1 cellular context compared by ENCODE assay signal in the genomic region with DNA sequence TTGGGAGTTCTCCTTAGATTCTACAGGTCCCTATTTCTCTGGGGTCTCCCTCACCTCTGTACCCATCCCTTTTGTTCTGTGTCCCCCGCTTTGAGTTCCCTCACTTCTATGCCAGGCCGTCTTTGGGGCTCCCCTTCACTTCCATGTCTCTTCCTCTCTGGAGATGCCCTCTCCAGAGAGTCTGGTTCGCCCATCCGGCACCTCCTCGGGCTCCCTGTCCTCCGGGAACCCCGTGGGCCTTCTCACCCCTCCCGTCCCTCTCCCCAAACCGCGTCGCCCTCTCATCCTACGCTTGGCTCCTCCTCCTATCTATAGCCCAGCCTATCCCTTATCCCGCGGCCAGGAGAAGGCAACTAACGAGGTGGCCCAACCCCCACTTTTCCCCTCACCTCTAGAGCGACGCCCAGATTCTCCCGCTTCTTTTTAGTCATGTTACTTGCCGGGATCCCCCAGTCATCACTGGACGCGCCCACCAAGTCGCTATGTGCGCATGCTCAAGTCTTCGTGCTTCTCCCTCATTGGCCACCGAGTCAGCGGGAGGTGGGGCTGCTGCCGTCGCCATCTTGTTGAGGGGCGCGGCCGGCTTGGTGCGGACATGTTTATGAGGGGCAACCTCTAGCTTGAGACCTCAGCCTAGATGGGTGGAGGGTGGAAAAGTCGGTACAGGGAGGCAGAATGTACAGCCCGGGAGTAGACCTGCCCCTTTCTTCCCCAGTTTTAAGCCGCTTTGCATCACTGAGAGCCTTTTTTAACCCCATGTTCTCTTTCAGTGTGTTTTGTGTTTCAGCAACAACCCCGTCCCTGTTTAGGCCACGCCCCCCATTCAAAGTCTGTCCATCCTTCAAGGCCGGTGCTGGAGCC.
TF ChIP-seq lines count a peak whose summit lies in the region.

Gene CCDC167, minus strand, starts transcription at position 461 of the 861 bp plus-strand sequence. Its CDS starts 30 bp downstream, at position 431.

TF ChIP-seq in WTC11, 78 proteins besides CTCF, POLR2A, EP300 and RAD21 (continued from another document and continues in another):
- TF ChIP-seq ZNF532 (CRISPR knock-in tag; IDR thresholded peaks at IDR 0.05; ENCODE audit: borderline replicate concordance) (no peak), CDX4 (CRISPR knock-in tag; IDR thresholded peaks at IDR 0.05; ENCODE audit: borderline replicate concordance) (no peak), CREM (CRISPR knock-in tag; IDR thresholded peaks at IDR 0.05) (no peak; the same call in 1 of the 2 replicates), FOXJ3 (CRISPR knock-in tag; IDR thresholded peaks at IDR 0.05; ENCODE audit: borderline replicate concordance) (no peak), E2F5 (CRISPR knock-in tag; IDR thresholded peaks at IDR 0.05) (peak; percentile 94), JUN (CRISPR knock-in tag; IDR thresholded peaks at IDR 0.05) (no peak), FOXP1 (CRISPR knock-in tag; IDR thresholded peaks at IDR 0.05; ENCODE audit: borderline replicate concordance) (no peak), TCF7 (CRISPR knock-in tag; IDR thresholded peaks at IDR 0.05; ENCODE audit: low read depth) (no peak), RORB (CRISPR knock-in tag; IDR thresholded peaks at IDR 0.05) (no peak), ATF1 (CRISPR knock-in tag; IDR thresholded peaks at IDR 0.05) (no peak), EMX1 (CRISPR knock-in tag; IDR thresholded peaks at IDR 0.05) (no peak), ZNF317 (CRISPR knock-in tag; IDR thresholded peaks at IDR 0.05; ENCODE audit: borderline replicate concordance, low read depth) (no peak), ZMAT4 (CRISPR knock-in tag; IDR thresholded peaks at IDR 0.05) (0 out of 2 replicates have a peak, but pooled peaks have one; percentile 55), USF1 (CRISPR knock-in tag; IDR thresholded peaks at IDR 0.05) (peak; percentile 84), KAT7 (CRISPR knock-in tag; IDR thresholded peaks at IDR 0.05; ENCODE audit: borderline replicate concordance) (no peak), IRF2 (CRISPR knock-in tag; IDR thresholded peaks at IDR 0.05; ENCODE audit: borderline replicate concordance, low read depth) (no peak), ESRRA (CRISPR knock-in tag; IDR thresholded peaks at IDR 0.05; ENCODE audit: borderline replicate concordance) (no peak), ETV6 (CRISPR knock-in tag; IDR thresholded peaks at IDR 0.05) (0 out of 2 replicates have a peak, but pooled peaks have one; percentile 42), AFF4 (CRISPR knock-in tag; IDR thresholded peaks at IDR 0.05; ENCODE audit: borderline replicate concordance) (no peak), ZNF416 (CRISPR knock-in tag; IDR thresholded peaks at IDR 0.05) (no peak), HMGA2 (CRISPR knock-in tag; IDR thresholded peaks at IDR 0.05) (no peak), NR3C1 (CRISPR knock-in tag; conservative IDR thresholded peaks at IDR 0.05; ENCODE audit: low read depth) (no peak), SP1 (CRISPR knock-in tag; conservative IDR thresholded peaks at IDR 0.05) (peak; percentile 70), MXD4 (CRISPR knock-in tag; IDR thresholded peaks at IDR 0.05; ENCODE audit: borderline replicate concordance) (no peak)
- TF ChIP-seq, protein P1, sequence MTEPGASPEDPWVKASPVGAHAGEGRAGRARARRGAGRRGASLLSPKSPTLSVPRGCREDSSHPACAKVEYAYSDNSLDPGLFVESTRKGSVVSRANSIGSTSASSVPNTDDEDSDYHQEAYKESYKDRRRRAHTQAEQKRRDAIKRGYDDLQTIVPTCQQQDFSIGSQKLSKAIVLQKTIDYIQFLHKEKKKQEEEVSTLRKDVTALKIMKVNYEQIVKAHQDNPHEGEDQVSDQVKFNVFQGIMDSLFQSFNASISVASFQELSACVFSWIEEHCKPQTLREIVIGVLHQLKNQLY (CRISPR knock-in tag; IDR thresholded peaks at IDR 0.05), result no peak
- TF ChIP-seq, protein P2, sequence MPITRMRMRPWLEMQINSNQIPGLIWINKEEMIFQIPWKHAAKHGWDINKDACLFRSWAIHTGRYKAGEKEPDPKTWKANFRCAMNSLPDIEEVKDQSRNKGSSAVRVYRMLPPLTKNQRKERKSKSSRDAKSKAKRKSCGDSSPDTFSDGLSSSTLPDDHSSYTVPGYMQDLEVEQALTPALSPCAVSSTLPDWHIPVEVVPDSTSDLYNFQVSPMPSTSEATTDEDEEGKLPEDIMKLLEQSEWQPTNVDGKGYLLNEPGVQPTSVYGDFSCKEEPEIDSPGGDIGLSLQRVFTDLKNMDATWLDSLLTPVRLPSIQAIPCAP (CRISPR knock-in tag; IDR thresholded peaks at IDR 0.05), result no peak
- TF ChIP-seq, protein P3, sequence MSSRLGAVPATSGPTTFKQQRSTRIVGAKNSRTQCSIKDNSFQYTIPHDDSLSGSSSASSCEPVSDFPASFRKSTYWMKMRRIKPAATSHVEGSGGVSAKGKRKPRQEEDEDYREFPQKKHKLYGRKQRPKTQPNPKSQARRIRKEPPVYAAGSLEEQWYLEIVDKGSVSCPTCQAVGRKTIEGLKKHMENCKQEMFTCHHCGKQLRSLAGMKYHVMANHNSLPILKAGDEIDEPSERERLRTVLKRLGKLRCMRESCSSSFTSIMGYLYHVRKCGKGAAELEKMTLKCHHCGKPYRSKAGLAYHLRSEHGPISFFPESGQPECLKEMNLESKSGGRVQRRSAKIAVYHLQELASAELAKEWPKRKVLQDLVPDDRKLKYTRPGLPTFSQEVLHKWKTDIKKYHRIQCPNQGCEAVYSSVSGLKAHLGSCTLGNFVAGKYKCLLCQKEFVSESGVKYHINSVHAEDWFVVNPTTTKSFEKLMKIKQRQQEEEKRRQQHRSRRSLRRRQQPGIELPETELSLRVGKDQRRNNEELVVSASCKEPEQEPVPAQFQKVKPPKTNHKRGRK (CRISPR knock-in tag; IDR thresholded peaks at IDR 0.05; ENCODE audit: borderline replicate concordance), result no peak
- TF ChIP-seq, protein P4, sequence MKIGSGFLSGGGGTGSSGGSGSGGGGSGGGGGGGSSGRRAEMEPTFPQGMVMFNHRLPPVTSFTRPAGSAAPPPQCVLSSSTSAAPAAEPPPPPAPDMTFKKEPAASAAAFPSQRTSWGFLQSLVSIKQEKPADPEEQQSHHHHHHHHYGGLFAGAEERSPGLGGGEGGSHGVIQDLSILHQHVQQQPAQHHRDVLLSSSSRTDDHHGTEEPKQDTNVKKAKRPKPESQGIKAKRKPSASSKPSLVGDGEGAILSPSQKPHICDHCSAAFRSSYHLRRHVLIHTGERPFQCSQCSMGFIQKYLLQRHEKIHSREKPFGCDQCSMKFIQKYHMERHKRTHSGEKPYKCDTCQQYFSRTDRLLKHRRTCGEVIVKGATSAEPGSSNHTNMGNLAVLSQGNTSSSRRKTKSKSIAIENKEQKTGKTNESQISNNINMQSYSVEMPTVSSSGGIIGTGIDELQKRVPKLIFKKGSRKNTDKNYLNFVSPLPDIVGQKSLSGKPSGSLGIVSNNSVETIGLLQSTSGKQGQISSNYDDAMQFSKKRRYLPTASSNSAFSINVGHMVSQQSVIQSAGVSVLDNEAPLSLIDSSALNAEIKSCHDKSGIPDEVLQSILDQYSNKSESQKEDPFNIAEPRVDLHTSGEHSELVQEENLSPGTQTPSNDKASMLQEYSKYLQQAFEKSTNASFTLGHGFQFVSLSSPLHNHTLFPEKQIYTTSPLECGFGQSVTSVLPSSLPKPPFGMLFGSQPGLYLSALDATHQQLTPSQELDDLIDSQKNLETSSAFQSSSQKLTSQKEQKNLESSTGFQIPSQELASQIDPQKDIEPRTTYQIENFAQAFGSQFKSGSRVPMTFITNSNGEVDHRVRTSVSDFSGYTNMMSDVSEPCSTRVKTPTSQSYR (CRISPR knock-in tag; IDR thresholded peaks at IDR 0.05), result peak; percentile 84; the same call in 1 of the 2 replicates
- TF ChIP-seq, protein P5, sequence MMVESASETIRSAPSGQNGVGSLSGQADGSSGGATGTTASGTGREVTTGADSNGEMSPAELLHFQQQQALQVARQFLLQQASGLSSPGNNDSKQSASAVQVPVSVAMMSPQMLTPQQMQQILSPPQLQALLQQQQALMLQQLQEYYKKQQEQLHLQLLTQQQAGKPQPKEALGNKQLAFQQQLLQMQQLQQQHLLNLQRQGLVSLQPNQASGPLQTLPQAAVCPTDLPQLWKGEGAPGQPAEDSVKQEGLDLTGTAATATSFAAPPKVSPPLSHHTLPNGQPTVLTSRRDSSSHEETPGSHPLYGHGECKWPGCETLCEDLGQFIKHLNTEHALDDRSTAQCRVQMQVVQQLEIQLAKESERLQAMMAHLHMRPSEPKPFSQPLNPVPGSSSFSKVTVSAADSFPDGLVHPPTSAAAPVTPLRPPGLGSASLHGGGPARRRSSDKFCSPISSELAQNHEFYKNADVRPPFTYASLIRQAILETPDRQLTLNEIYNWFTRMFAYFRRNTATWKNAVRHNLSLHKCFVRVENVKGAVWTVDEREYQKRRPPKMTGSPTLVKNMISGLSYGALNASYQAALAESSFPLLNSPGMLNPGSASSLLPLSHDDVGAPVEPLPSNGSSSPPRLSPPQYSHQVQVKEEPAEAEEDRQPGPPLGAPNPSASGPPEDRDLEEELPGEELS (CRISPR knock-in tag; IDR thresholded peaks at IDR 0.05), result no peak
- TF ChIP-seq, protein P6, sequence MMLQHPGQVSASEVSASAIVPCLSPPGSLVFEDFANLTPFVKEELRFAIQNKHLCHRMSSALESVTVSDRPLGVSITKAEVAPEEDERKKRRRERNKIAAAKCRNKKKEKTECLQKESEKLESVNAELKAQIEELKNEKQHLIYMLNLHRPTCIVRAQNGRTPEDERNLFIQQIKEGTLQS (CRISPR knock-in tag; conservative IDR thresholded peaks at IDR 0.05), result no peak
